Comparison of ENCODE assay signal across 9 cellular contexts in the genomic region with DNA sequence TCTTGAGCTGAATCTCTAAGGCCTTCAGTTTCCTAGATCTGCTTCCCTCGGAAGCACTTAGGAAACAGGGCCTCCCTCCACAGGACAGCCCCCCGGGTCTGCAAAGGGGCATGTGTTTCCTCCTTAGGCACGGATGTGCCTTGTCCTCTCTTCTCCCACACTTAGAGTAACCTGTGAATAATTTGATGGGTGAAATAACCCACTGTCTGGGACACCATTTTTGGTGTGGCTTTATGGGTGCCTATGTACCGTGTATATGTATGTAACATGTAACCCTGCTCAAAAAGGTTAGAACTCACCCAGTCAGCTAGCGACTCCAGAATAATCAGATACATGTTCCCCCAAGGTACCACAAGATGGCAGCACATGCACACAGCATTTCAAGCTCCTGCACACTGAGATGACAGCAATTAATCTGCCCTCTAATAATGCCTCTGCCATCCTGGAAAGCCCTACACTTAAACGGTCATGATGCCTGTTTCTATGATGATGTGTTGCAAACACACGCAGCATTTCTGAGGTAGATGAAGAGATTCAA.
DNase-seq lines count a peak whose midpoint lies in the region; ATAC-seq and TF ChIP-seq lines count a peak whose summit lies in the region.
"Had no signal": no experiment of that assay in that cellular context is flagged by ENCODE, and none has a peak within 500 bp of the region (broad histone marks: within the 10 kb centered on the region; RNA-seq: fewer than 3 reads in every experiment).

No MANE protein-coding gene starts in this region.

- H2AFZ ChIP-seq in HCT116 (ENCODE audit: low read depth, low read length, poor library complexity, severe bottlenecking): no peak overlapping the region

- intact Hi-C loops in HCT116 (cut with micrococcal nuclease) (loop anchor here (1.0 to 5.0 kb wide), 4 partner anchors 260 to 549 kb away; no protein-coding TSS in a partner anchor), prostate gland (cut with DNase I) (loop anchor here (2.0 to 5.0 kb wide), 2 partner anchors 259 to 548 kb away; no protein-coding TSS in a partner anchor), vagina (cut with DNase I) (loop anchor here (2.0 to 10.0 kb wide), 2 partner anchors 262 to 546 kb away; no protein-coding TSS in a partner anchor)

- no peaks in the 10 kb centered on the region for H3K36me3 Mint-ChIP-seq in glutamatergic neuron (ENCODE audit: unreplicated experiment)

- WGBS in prostate gland: 19% methylated on average over 7 of the region's 7 CpGs

- peak; percentile 91 for TF ChIP-seq RAD21 in HCT116 (IDR thresholded peaks at IDR 0.05; ENCODE audit: low read depth)

- H3K4me1 Mint-ChIP-seq in glutamatergic neuron (ENCODE audit: low read depth, unreplicated experiment): peaks cover 4% of the 10 kb centered on the region

- H3K9me3 ChIP-seq in HCT116 (ENCODE audit: control insufficient read depth in 1 of 2, insufficient read depth in 1 of 2, low read depth in 1 of 2, low read length in 2 of 2) (no peaks in the 10 kb centered on the region), SK-N-MC (ENCODE audit: low read depth, low read length) (no peaks in the 10 kb centered on the region), prostate gland (no peaks in the 10 kb centered on the region), vagina (no peaks in the 10 kb centered on the region)

- POLR2A ChIA-PET in HCT116 (lab: Charles Lee): interaction anchor here (1.3 kb wide), 1 partner anchor 594 kb away, joined by 3 read pairs; the partner anchor contains the start of gene FERMT1

- RAD21 ChIA-PET in HCT116 (lab: Charles Lee; ENCODE audit: low non-redundant PET in 1 of 2, low total read pairs in 2 of 2, uncharacterized antibody in 2 of 2, unreplicated experiment in 2 of 2): interaction anchor here (0.5 to 2.2 kb wide), 5 partner anchors 86 to 549 kb away, joined by 3 to 16 read pairs (median 5); no protein-coding TSS in a partner anchor

- BruUV-seq in HCT116 (replicated peaks; lab: Mats Ljungman, UMichigan): no TSS peak

- H3K4me1 ChIP-seq in HCT116 (ENCODE audit: control insufficient read depth in 1 of 2, insufficient read depth in 2 of 2, low read length in 2 of 2): peaks cover 0 to 7% of the 10 kb centered on the region in 2 experiments; a peak in 1 of 4 replicates
- no peaks in the 10 kb centered on the region for H3K4me1 ChIP-seq in prostate gland (replicated peaks)
- peaks cover 11% of the 10 kb centered on the region for H3K4me1 ChIP-seq in vagina

- peak; percentile 88 for ATAC-seq in HCT116

- H3K27ac ChIP-seq in HCT116 (ENCODE audit: low read depth, low read length) (no peak overlapping the region), SK-N-MC (0 out of 2 replicates have a peak overlapping the region, but pooled peaks have one; percentile 39), prostate gland (no peak overlapping the region), vagina (no peak overlapping the region)

- CTCF ChIA-PET in HCT116 (lab: Charles Lee): interaction anchor here (0.7 to 2.9 kb wide), 23 partner anchors 10 to 612 kb away, joined by 3 to 54 read pairs (median 5); no protein-coding TSS in a partner anchor

- TF ChIP-seq POLR2A in HCT116 (IDR thresholded peaks at IDR 0.05; ENCODE audit: borderline replicate concordance, extremely low read depth, insufficient read depth, insufficient read length): no peak
- TF ChIP-seq POLR2A in prostate gland (IDR thresholded peaks at IDR 0.05): no peak
- no peak for TF ChIP-seq POLR2A in vagina (IDR thresholded peaks at IDR 0.05)

- DNase-seq in GF-D8 (lab: John Stamatoyannopoulos, UW): peak; percentile 60
- peak; percentile 87 for DNase-seq in HCT116 (ENCODE audit: low read depth, low spot score)
- DNase-seq in NCI-H1092 treated with DMSO at 0.1 percent for 48 hours (lab: John Stamatoyannopoulos, UW): peak; percentile 94
- DNase-seq in SK-N-MC (ENCODE audit: low read depth, low spot score): peak; percentile 95
- DNase-seq in activated naive CD4-positive, alpha-beta T cell treated with anti-CD3 and anti-CD28 coated beads, Interleukin-2, amount 50 U/mL, for 16 hours: peak; percentile 66
- DNase-seq in glutamatergic neuron: peak; percentile 62
- peak; percentile 81 for DNase-seq in prostate gland (ENCODE audit: low spot score)
- DNase-seq in vagina (ENCODE audit: extremely low spot score in 2 of 2): no peak

- no peak overlapping the region for H3K9ac ChIP-seq in HCT116 (ENCODE audit: low read length)
- no peak overlapping the region for H3K9ac ChIP-seq in SK-N-MC (ENCODE audit: insufficient read length)

- H3K36me3 ChIP-seq in HCT116 (ENCODE audit: control insufficient read depth in 1 of 2, insufficient read depth in 2 of 2, low read length in 2 of 2): no peaks in the 10 kb centered on the region
- no peaks in the 10 kb centered on the region for H3K36me3 ChIP-seq in SK-N-MC (ENCODE audit: insufficient read depth, low read length)
- no peaks in the 10 kb centered on the region for H3K36me3 ChIP-seq in prostate gland
- H3K36me3 ChIP-seq in vagina: no peaks in the 10 kb centered on the region

- H3K27me3 Mint-ChIP-seq in glutamatergic neuron (ENCODE audit: unreplicated experiment): peaks cover 7% of the 10 kb centered on the region

- no peaks in the 10 kb centered on the region for H4K20me1 ChIP-seq in HCT116 (ENCODE audit: insufficient read depth)

- no peaks in the 10 kb centered on the region for H3K27me3 ChIP-seq in HCT116 (ENCODE audit: insufficient read depth, low read length)
- H3K27me3 ChIP-seq in prostate gland (replicated peaks; ENCODE audit: insufficient read depth): no peaks in the 10 kb centered on the region
- H3K27me3 ChIP-seq in vagina: no peaks in the 10 kb centered on the region

- no peaks in the 10 kb centered on the region for H3K79me2 ChIP-seq in HCT116 (ENCODE audit: insufficient read depth, low read length)

- peaks cover 13% of the 10 kb centered on the region for H3K9me3 Mint-ChIP-seq in glutamatergic neuron (ENCODE audit: unreplicated experiment)

- peak overlapping the region; percentile 9 for H3K27ac Mint-ChIP-seq in glutamatergic neuron (ENCODE audit: unreplicated experiment)

- peak; percentile 78 to 90 (median 79) for TF ChIP-seq CTCF in HCT116 (IDR thresholded peaks at IDR 0.05 in 2 of 3, conservative IDR thresholded peaks at IDR 0.05 in 1 of 3; ENCODE audit: borderline replicate concordance in 1 of 3, insufficient read depth in 1 of 3, low read depth in 2 of 3, low read length in 2 of 3)
- TF ChIP-seq CTCF in glutamatergic neuron (IDR thresholded peaks at IDR 0.05; ENCODE audit: partially characterized antibody, unreplicated experiment): peak; percentile 76
- TF ChIP-seq CTCF in prostate gland (IDR thresholded peaks at IDR 0.05): peak; percentile 9 to 89 (median 84)
- TF ChIP-seq CTCF in vagina (IDR thresholded peaks at IDR 0.05): peak; percentile 57 to 88 (median 75)

- no peaks in the 10 kb centered on the region for H3K9me2 ChIP-seq in HCT116 (ENCODE audit: insufficient read depth)

- H3K4me3 ChIP-seq in HCT116 (replicated peaks in 1 of 2; ENCODE audit: low read depth in 1 of 2, low read length in 2 of 2) (no peak overlapping the region), SK-N-MC (peak overlapping the region; percentile 44; the same call in 1 of the 2 replicates), prostate gland (no peak overlapping the region), vagina (no peak overlapping the region)
- H3K4me3 ChIP-seq: skin epidermis had no signal

- H3K4me2 ChIP-seq in HCT116 (ENCODE audit: low read length): no peak overlapping the region

- no peak overlapping the region for H3K4me3 Mint-ChIP-seq in glutamatergic neuron (ENCODE audit: unreplicated experiment)

TF ChIP-seq in HCT116, 20 proteins besides CTCF, POLR2A, EP300 and RAD21 (continues in another document):
- TF ChIP-seq, protein P1, sequence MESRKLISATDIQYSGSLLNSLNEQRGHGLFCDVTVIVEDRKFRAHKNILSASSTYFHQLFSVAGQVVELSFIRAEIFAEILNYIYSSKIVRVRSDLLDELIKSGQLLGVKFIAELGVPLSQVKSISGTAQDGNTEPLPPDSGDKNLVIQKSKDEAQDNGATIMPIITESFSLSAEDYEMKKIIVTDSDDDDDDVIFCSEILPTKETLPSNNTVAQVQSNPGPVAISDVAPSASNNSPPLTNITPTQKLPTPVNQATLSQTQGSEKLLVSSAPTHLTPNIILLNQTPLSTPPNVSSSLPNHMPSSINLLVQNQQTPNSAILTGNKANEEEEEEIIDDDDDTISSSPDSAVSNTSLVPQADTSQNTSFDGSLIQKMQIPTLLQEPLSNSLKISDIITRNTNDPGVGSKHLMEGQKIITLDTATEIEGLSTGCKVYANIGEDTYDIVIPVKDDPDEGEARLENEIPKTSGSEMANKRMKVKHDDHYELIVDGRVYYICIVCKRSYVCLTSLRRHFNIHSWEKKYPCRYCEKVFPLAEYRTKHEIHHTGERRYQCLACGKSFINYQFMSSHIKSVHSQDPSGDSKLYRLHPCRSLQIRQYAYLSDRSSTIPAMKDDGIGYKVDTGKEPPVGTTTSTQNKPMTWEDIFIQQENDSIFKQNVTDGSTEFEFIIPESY (IDR thresholded peaks at IDR 0.05; ENCODE audit: extremely low read depth, insufficient replicate concordance, low read length): no peak
- no peak for TF ChIP-seq CBX3 (IDR thresholded peaks at IDR 0.05; ENCODE audit: low read depth)
- no peak for TF ChIP-seq JUND (IDR thresholded peaks at IDR 0.05)
- no peak for TF ChIP-seq ELF1 (IDR thresholded peaks at IDR 0.05; ENCODE audit: borderline replicate concordance, low read depth)
- TF ChIP-seq ZFX (IDR thresholded peaks at IDR 0.05): no peak
- no peak for TF ChIP-seq ZNF274 (IDR thresholded peaks at IDR 0.05; ENCODE audit: low read depth, low read length)
- no peak for TF ChIP-seq FOSL1 (IDR thresholded peaks at IDR 0.05; ENCODE audit: low read depth)
- TF ChIP-seq SIN3A (IDR thresholded peaks at IDR 0.05; ENCODE audit: low read depth): no peak

Comparison
In these comparisons a context has a peak if more than half of its experiments do, and no peak if none do; other contexts are left out.
1. DNase-seq: peak in GF-D8 (single experiment), HCT116 (single experiment), NCI-H1092 treated with DMSO at 0.1 percent for 48 hours (single experiment), SK-N-MC (single experiment), activated naive CD4-positive, alpha-beta T cell treated with anti-CD3 and anti-CD28 coated beads, Interleukin-2, amount 50 U/mL, for 16 hours (single experiment), glutamatergic neuron (single experiment) and prostate gland (single experiment); none in vagina (0 of 2).
2. Peak in every context shown above with its lines, with median percentiles within 50 percentile points of each other: CTCF ChIP-seq.